In genomic region chr19:50051964-50052363, GRCh38 we compare ENCODE assay signal across 15 cellular contexts.
"Had no signal": no experiment of that assay in that cellular context is flagged by ENCODE, and none has a peak within 500 bp of the region (broad histone marks: within the 10 kb centered on the region; RNA-seq: fewer than 3 reads in every experiment).

No MANE protein-coding gene starts in this region.

- H3K27ac ChIP-seq: foreskin keratinocyte, heart left ventricle, pancreas, upper lobe of left lung had no signal

- H3K4me3 Mint-ChIP-seq: activated naive CD8-positive, alpha-beta T cell treated with anti-CD3 and anti-CD28 coated beads for 36 hours had no signal

- H3K27ac Mint-ChIP-seq: activated naive CD8-positive, alpha-beta T cell treated with anti-CD3 and anti-CD28 coated beads for 36 hours had no signal

- H3K27me3 ChIP-seq: foreskin keratinocyte, heart left ventricle, pancreas, upper lobe of left lung had no signal

- H3K4me1 ChIP-seq: pancreas had no signal

- FAIRE-seq: bronchial epithelial cell, pancreas, TTC549 had no signal

- DNase-seq: activated effector memory CD4-positive, alpha-beta T cell treated with Interleukin-2 at 50 U/mL for 16 hours; activated naive CD8-positive, alpha-beta T cell treated with anti-CD3 and anti-CD28 coated beads for 36 hours; activated T-cell treated with anti-CD3 and anti-CD28 coated beads, Interleukin-2, amount 50 U/mL, for 1 hour; anterior cingulate cortex; heart left ventricle; islet precursor cell; pancreas; stimulated activated CD4-positive, alpha-beta T cell treated with anti-CD3 and anti-CD28 coated beads, Interleukin-12 subunit alpha, Interleukin-12 subunit beta, amount 100 ng/mL, for 4 hours; stimulated activated naive CD4-positive, alpha-beta T cell treated with Interleukin-2 at 50 U/mL for 16 hours; T-helper 2 cell; upper lobe of left lung had no signal

- H3K36me3 ChIP-seq: pancreas had no signal

- H3K9me3 ChIP-seq: pancreas had no signal

- ATAC-seq: foreskin keratinocyte, heart left ventricle, left lobe of liver, pancreas had no signal

- H3K9me3 Mint-ChIP-seq: activated naive CD8-positive, alpha-beta T cell treated with anti-CD3 and anti-CD28 coated beads for 36 hours had no signal
